ENCODE assay signal across 15 cellular contexts in genomic region chr17:339193-340061, GRCh38. TPM values are rescaled to one million over a fixed set of nuclear protein-coding genes. Genes with fewer than 3 reads are reported as not detected.
DNase-seq lines count a peak whose midpoint lies in the region; TF ChIP-seq lines count a peak whose summit lies in the region.
"Had no signal": no experiment of that assay in that cellular context is flagged by ENCODE, and none has a peak within 500 bp of the region (broad histone marks: within the 10 kb centered on the region; RNA-seq: fewer than 3 reads in every experiment).

No MANE protein-coding gene starts in this region.

- DNase-seq in DMS153 (lab: John Stamatoyannopoulos, UW): peak; percentile 26
- DNase-seq in NCI-H2029 (lab: John Stamatoyannopoulos, UW): peak; percentile 78
- no peak for DNase-seq in colonic mucosa
- no peak for DNase-seq in neural progenitor cell (ENCODE audit: low spot score)
- no peak for DNase-seq in T-helper 1 cell
- DNase-seq in SKM-1 (lab: John Stamatoyannopoulos, UW; ENCODE audit: unreplicated experiment): no peak
- DNase-seq in KBM-7: no peak
- DNase-seq in stimulated activated CD4-positive, alpha-beta T cell treated with anti-CD3 and anti-CD28 coated beads, Interleukin-12 subunit alpha, Interleukin-12 subunit beta, amount 100 ng/mL, for 4 hours: no peak
- DNase-seq: activated CD4-positive, alpha-beta memory T cell treated with anti-CD3 and anti-CD28 coated beads for 36 hours; activated effector memory CD4-positive, alpha-beta T cell treated with anti-CD3 and anti-CD28 coated beads, Interleukin-2, amount 50 U/mL, for 16 hours; mammary epithelial cell; NCI-H1694; stimulated activated CD8-positive, alpha-beta memory T cell treated with anti-CD3 and anti-CD28 coated beads, Interleukin-4, amount 100 ng/mL, for 48 hours had no signal

- no peak overlapping the region for H3K4me3 Mint-ChIP-seq in neural progenitor cell
- H3K4me3 Mint-ChIP-seq: activated CD4-positive, alpha-beta memory T cell treated with anti-CD3 and anti-CD28 coated beads for 36 hours had no signal

- peaks cover 37% of the 10 kb centered on the region for H3K4me1 Mint-ChIP-seq in neural progenitor cell

- H4K20me1 ChIP-seq in neural progenitor cell (ENCODE audit: low read depth): peaks cover 7% of the 10 kb centered on the region

- H3F3A ChIP-seq in neural progenitor cell (ENCODE audit: low read depth): no peaks in the 10 kb centered on the region

- H3K27ac Mint-ChIP-seq in neural progenitor cell: peak overlapping the region; percentile 88
- H3K27ac Mint-ChIP-seq: activated CD4-positive, alpha-beta memory T cell treated with anti-CD3 and anti-CD28 coated beads for 36 hours had no signal

- H3K4me3 ChIP-seq in colonic mucosa: no peak overlapping the region
- H3K4me3 ChIP-seq in neural progenitor cell: no peak overlapping the region
- H3K4me3 ChIP-seq: breast epithelium, ovary had no signal

- no peaks in the 10 kb centered on the region for H3K27me3 ChIP-seq in colonic mucosa
- peaks cover 10% of the 10 kb centered on the region for H3K27me3 ChIP-seq in neural progenitor cell
- H3K27me3 ChIP-seq: breast epithelium, ovary had no signal

- H3K9me3 ChIP-seq in colonic mucosa (no peaks in the 10 kb centered on the region), neural progenitor cell (ENCODE audit: low read depth) (no peaks in the 10 kb centered on the region)
- H3K9me3 ChIP-seq: breast epithelium, ovary had no signal

- no peaks in the 10 kb centered on the region for H3K36me3 ChIP-seq in colonic mucosa
- no peaks in the 10 kb centered on the region for H3K36me3 ChIP-seq in neural progenitor cell
- H3K36me3 ChIP-seq: breast epithelium, ovary had no signal

- peak overlapping the region; percentile 2 for H3K27ac ChIP-seq in colonic mucosa
- H3K27ac ChIP-seq in neural progenitor cell: no peak overlapping the region

- in situ Hi-C loops in KBM-7 (cut with MboI; ENCODE audit: low pct_unique_long_range_greater_than_20kb, low sequenced_read_pairs): no loop called here

- H3K4me2 ChIP-seq in neural progenitor cell: no peak overlapping the region

- peaks cover 4% of the 10 kb centered on the region for H3K9me3 Mint-ChIP-seq in neural progenitor cell

- no peak overlapping the region for H3K9ac ChIP-seq in colonic mucosa (ENCODE audit: low read depth in 2 of 2, low read length in 2 of 2)
- H3K9ac ChIP-seq in neural progenitor cell: no peak overlapping the region

- intact Hi-C loops in colonic mucosa (cut with DNase I): no loop called here

- H3K4me1 ChIP-seq in colonic mucosa (peaks cover 10% of the 10 kb centered on the region), neural progenitor cell (peaks cover 17% of the 10 kb centered on the region)
- H3K4me1 ChIP-seq: breast epithelium had no signal

- no peak overlapping the region for H2AFZ ChIP-seq in neural progenitor cell (replicated peaks)

- no peak for TF ChIP-seq CTCF in colonic mucosa (IDR thresholded peaks at IDR 0.05)
- no peak for TF ChIP-seq CTCF in neural progenitor cell (IDR thresholded peaks at IDR 0.05)

- no peaks in the 10 kb centered on the region for H3K36me3 Mint-ChIP-seq in neural progenitor cell
- H3K36me3 Mint-ChIP-seq: activated CD4-positive, alpha-beta memory T cell treated with anti-CD3 and anti-CD28 coated beads for 36 hours had no signal

- peaks cover 17% of the 10 kb centered on the region for H3K27me3 Mint-ChIP-seq in neural progenitor cell (ENCODE audit: insufficient read depth, low read depth)
- H3K27me3 Mint-ChIP-seq: activated CD4-positive, alpha-beta memory T cell treated with anti-CD3 and anti-CD28 coated beads for 36 hours had no signal

- no peaks in the 10 kb centered on the region for H3K79me2 ChIP-seq in neural progenitor cell (ENCODE audit: low read depth)

RNA-seq across cellular contexts. Expression of gene RPH3AL, which starts 13.2 kb away (rescaled TPM):
- total RNA-seq in colonic mucosa (10 to 100 TPM; 14.9 to 34.2 TPM), neural progenitor cell (ENCODE audit: low replicate concordance) (7.5 TPM in 2 replicates)

Comparison
In these comparisons a context has a peak if more than half of its experiments do, and no peak if none do; other contexts are left out.
1. DNase-seq: peak in DMS153 (single experiment) and NCI-H2029 (single experiment); none in colonic mucosa (single experiment), neural progenitor cell (single experiment), T-helper 1 cell (0 of 5), SKM-1 (single experiment), KBM-7 (single experiment) and stimulated activated CD4-positive, alpha-beta T cell treated with anti-CD3 and anti-CD28 coated beads, Interleukin-12 subunit alpha, Interleukin-12 subunit beta, amount 100 ng/mL, for 4 hours (single experiment).